Comparison of ENCODE assay signal across 16 cellular contexts in the genomic region with DNA sequence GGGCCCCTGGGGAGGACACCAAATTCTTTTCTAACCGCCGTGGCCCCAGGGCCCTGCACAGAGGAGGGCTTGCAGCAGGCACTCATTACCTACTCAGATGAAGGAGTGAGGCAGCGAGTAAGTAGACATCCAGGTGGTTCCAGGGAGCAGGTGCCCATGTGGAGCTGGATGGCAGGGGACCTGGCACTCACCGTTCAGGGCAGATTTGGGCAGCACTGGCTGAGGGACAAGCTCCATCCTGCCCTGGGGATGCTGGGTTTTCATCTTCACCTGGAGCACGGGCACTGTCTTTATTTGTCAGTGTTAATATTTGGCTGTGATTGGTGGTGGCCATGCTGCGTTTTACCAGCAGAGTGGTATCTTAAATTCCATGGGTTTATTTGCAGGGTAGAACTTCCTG.
DNase-seq lines count a peak whose midpoint lies in the region; FAIRE-seq and TF ChIP-seq lines count a peak whose summit lies in the region.
"Had no signal": no experiment of that assay in that cellular context is flagged by ENCODE, and none has a peak within 500 bp of the region (broad histone marks: within the 10 kb centered on the region; RNA-seq: fewer than 3 reads in every experiment).

No MANE protein-coding gene starts in this region.

- intact Hi-C loops in CD4-positive, alpha-beta memory T cell (cut with micrococcal nuclease) = no loop called here
- intact Hi-C loops in activated T-helper 2 cell treated with anti-CD3 and anti-CD28 coated beads, Interferon-gamma antibody, Interleukin-2, Interleukin-4, amounts not matched to agents 10 μg/mL and 5 μg/mL and 100 μg/mL, durations not matched to agents 14 hours and 24 hours and 36 hours (cut with micrococcal nuclease) = no loop called here

- POLR2A ChIA-PET in CD4-positive, alpha-beta memory T cell (lab: Charles Lee; ENCODE audit: partially characterized antibody) = no interaction called here

- no peak overlapping the region for H2AFZ ChIP-seq in H9 (ENCODE audit: low read length)
- H2AFZ ChIP-seq in neural progenitor cell (replicated peaks) = no peak overlapping the region

- H3F3A ChIP-seq in neural progenitor cell (ENCODE audit: low read depth) = no peaks in the 10 kb centered on the region

- H3K4me1 ChIP-seq in H9 (ENCODE audit: insufficient read depth, low read length) (no peaks in the 10 kb centered on the region), neural progenitor cell (peaks cover 4% of the 10 kb centered on the region)
- H3K4me1 ChIP-seq in CD4-positive, alpha-beta memory T cell (ENCODE audit: insufficient read depth, low read length) = no peaks in the 10 kb centered on the region
- H3K4me1 ChIP-seq: A549, BE2C had no signal

- H2BK120ac ChIP-seq in H9 (ENCODE audit: low read depth, low read length, poor library complexity, severe bottlenecking) = no peak overlapping the region

- no peaks in the 10 kb centered on the region for H3K79me1 ChIP-seq in H9 (ENCODE audit: insufficient read depth, low read depth, low read length, poor library complexity, severe bottlenecking)

- H3K4me3 Mint-ChIP-seq in H9 (no peak overlapping the region), neural progenitor cell (no peak overlapping the region)
- H3K4me3 Mint-ChIP-seq in CD4-positive, alpha-beta memory T cell = no peak overlapping the region
- no peak overlapping the region for H3K4me3 Mint-ChIP-seq in activated T-helper 2 cell treated with anti-CD3 and anti-CD28 coated beads, Interferon-gamma antibody, Interleukin-2, Interleukin-4, amounts not matched to agents 10 μg/mL and 5 μg/mL and 100 μg/mL, durations not matched to agents 14 hours and 24 hours and 36 hours (ENCODE audit: low read depth)

- H2AK5ac ChIP-seq in H9 (ENCODE audit: insufficient read length, low read length) = no peak overlapping the region

- H3K23me2 ChIP-seq in H9 (ENCODE audit: insufficient read length, low read depth, low read length, poor library complexity, severe bottlenecking) = no peaks in the 10 kb centered on the region

- no peaks in the 10 kb centered on the region; the same call in 1 of the 2 replicates for H3K27me3 Mint-ChIP-seq in H9 (ENCODE audit: low read depth)
- no peaks in the 10 kb centered on the region for H3K27me3 Mint-ChIP-seq in neural progenitor cell (ENCODE audit: insufficient read depth, low read depth)
- peaks cover 0 to 1% of the 10 kb centered on the region in 2 donors for H3K27me3 Mint-ChIP-seq in CD4-positive, alpha-beta memory T cell
- H3K27me3 Mint-ChIP-seq in activated T-helper 2 cell treated with anti-CD3 and anti-CD28 coated beads, Interferon-gamma antibody, Interleukin-2, Interleukin-4, amounts not matched to agents 10 μg/mL and 5 μg/mL and 100 μg/mL, durations not matched to agents 14 hours and 24 hours and 36 hours (ENCODE audit: low read depth) = no peaks in the 10 kb centered on the region

- H3K56ac ChIP-seq in H9 (ENCODE audit: insufficient read length, low read depth, low read length) = no peak overlapping the region

- no peak overlapping the region for H3K9ac ChIP-seq in H9 (ENCODE audit: extremely low read depth, insufficient read length, low read length)
- H3K9ac ChIP-seq in neural progenitor cell = no peak overlapping the region

- no peaks in the 10 kb centered on the region for H3K36me3 ChIP-seq in neural progenitor cell
- H3K36me3 ChIP-seq in CD4-positive, alpha-beta memory T cell (ENCODE audit: insufficient read depth, low read length) = no peaks in the 10 kb centered on the region
- H3K36me3 ChIP-seq: BE2C had no signal

- H3K23ac ChIP-seq in H9 (ENCODE audit: insufficient read length, low read depth, low read length) = no peak overlapping the region

- H3K36me3 Mint-ChIP-seq in H9 (ENCODE audit: insufficient read depth in 1 of 3, low read depth in 3 of 3) (peaks cover 0 to 3% (median 0%) of the 10 kb centered on the region in 3 experiments; a peak in 1 of 7 replicates), neural progenitor cell (no peaks in the 10 kb centered on the region)
- no peaks in the 10 kb centered on the region for H3K36me3 Mint-ChIP-seq in CD4-positive, alpha-beta memory T cell
- H3K36me3 Mint-ChIP-seq in activated T-helper 2 cell treated with anti-CD3 and anti-CD28 coated beads, Interferon-gamma antibody, Interleukin-2, Interleukin-4, amounts not matched to agents 10 μg/mL and 5 μg/mL and 100 μg/mL, durations not matched to agents 14 hours and 24 hours and 36 hours (ENCODE audit: low read depth) = no peaks in the 10 kb centered on the region

- no peak for TF ChIP-seq CTCF in H9 (conservative IDR thresholded peaks at IDR 0.05)
- no peak for TF ChIP-seq CTCF in neural progenitor cell (IDR thresholded peaks at IDR 0.05)

- no CpG with 5 or more reads among the region's 6 CpGs for WGBS in H9 (ENCODE audit: extremely low coverage, insufficient read length, low lambda C conversion rate)

- H3K9me3 ChIP-seq in H9 (ENCODE audit: control insufficient read depth, low read depth, low read length) = no peaks in the 10 kb centered on the region
- H3K9me3 ChIP-seq in neural progenitor cell (ENCODE audit: low read depth) = no peaks in the 10 kb centered on the region
- H3K9me3 ChIP-seq in CD4-positive, alpha-beta memory T cell (ENCODE audit: control insufficient read depth in 1 of 2, low read length in 2 of 2) = no peaks in the 10 kb centered on the region
- H3K9me3 ChIP-seq: A549, BE2C had no signal

- CTCF ChIA-PET in CD4-positive, alpha-beta memory T cell (lab: Charles Lee; ENCODE audit: partially characterized antibody) = no interaction called here

- H4K5ac ChIP-seq in H9 (ENCODE audit: insufficient read length, low read depth, low read length) = no peak overlapping the region

- no peak overlapping the region for H2BK12ac ChIP-seq in H9 (ENCODE audit: insufficient read length, low read depth, low read length)

- H3K4me1 Mint-ChIP-seq in H9 = peaks cover 0 to 6% of the 10 kb centered on the region in 2 experiments; a peak in 2 of 4 replicates
- H3K4me1 Mint-ChIP-seq in neural progenitor cell = peaks cover 15% of the 10 kb centered on the region
- H3K4me1 Mint-ChIP-seq in CD4-positive, alpha-beta memory T cell = no peaks in the 10 kb centered on the region
- H3K4me1 Mint-ChIP-seq in activated T-helper 2 cell treated with anti-CD3 and anti-CD28 coated beads, Interferon-gamma antibody, Interleukin-2, Interleukin-4, amounts not matched to agents 10 μg/mL and 5 μg/mL and 100 μg/mL, durations not matched to agents 14 hours and 24 hours and 36 hours (ENCODE audit: low read depth) = no peaks in the 10 kb centered on the region

- H3K4me2 ChIP-seq in H9 (ENCODE audit: insufficient read depth, insufficient read length, low read length) (no peak overlapping the region), neural progenitor cell (no peak overlapping the region)
- H3K4me2 ChIP-seq: A549 had no signal

- H3K14ac ChIP-seq in H9 (ENCODE audit: insufficient read depth, low read length) = peak overlapping the region; percentile 17; the same call in 1 of the 2 replicates

- no peak overlapping the region for H4K91ac ChIP-seq in H9 (ENCODE audit: insufficient read length, low read depth, low read length)

- FAIRE-seq in GM19239 (lab: Jason Lieb, UNC) = no peak
- FAIRE-seq: A549, GM12892 had no signal

- H3K4ac ChIP-seq in H9 (ENCODE audit: low read depth, low read length) = no peak overlapping the region

- no peak overlapping the region for H2BK15ac ChIP-seq in H9 (ENCODE audit: low read depth, low read length)

- no peaks in the 10 kb centered on the region for H4K20me1 ChIP-seq in H9 (ENCODE audit: control insufficient read depth, insufficient read depth, insufficient read length)
- peaks cover 24% of the 10 kb centered on the region for H4K20me1 ChIP-seq in neural progenitor cell (ENCODE audit: low read depth)

- H3K27me3 ChIP-seq in H9 (ENCODE audit: insufficient read depth, low read length) (no peaks in the 10 kb centered on the region), neural progenitor cell (no peaks in the 10 kb centered on the region)
- no peaks in the 10 kb centered on the region for H3K27me3 ChIP-seq in CD4-positive, alpha-beta memory T cell (ENCODE audit: insufficient read depth, low read length)
- H3K27me3 ChIP-seq: BE2C had no signal

- H3K9me3 Mint-ChIP-seq in H9 (no peaks in the 10 kb centered on the region; a peak in 1 of 5 replicates), neural progenitor cell (no peaks in the 10 kb centered on the region)
- no peaks in the 10 kb centered on the region for H3K9me3 Mint-ChIP-seq in CD4-positive, alpha-beta memory T cell
- no peaks in the 10 kb centered on the region for H3K9me3 Mint-ChIP-seq in activated T-helper 2 cell treated with anti-CD3 and anti-CD28 coated beads, Interferon-gamma antibody, Interleukin-2, Interleukin-4, amounts not matched to agents 10 μg/mL and 5 μg/mL and 100 μg/mL, durations not matched to agents 14 hours and 24 hours and 36 hours

- H2BK20ac ChIP-seq in H9 (ENCODE audit: low read depth, low read length, poor library complexity, severe bottlenecking) = no peak overlapping the region

- peak; percentile 41 for DNase-seq in NCI-H2171 treated with DMSO at 0.1 percent for 48 hours (lab: John Stamatoyannopoulos, UW)
- DNase-seq in NCI-H2171 (lab: John Stamatoyannopoulos, UW) = no peak
- DNase-seq in H9 = no peak
- peak; percentile 20 for DNase-seq in NCI-H69 (lab: John Stamatoyannopoulos, UW)
- no peak for DNase-seq in neural progenitor cell (ENCODE audit: low spot score)
- no peak for DNase-seq in CD4-positive, alpha-beta memory T cell
- no peak for DNase-seq in activated T-helper 2 cell treated with anti-CD3 and anti-CD28 coated beads, Interferon-gamma antibody, Interleukin-2, Interleukin-4, amounts not matched to agents 10 μg/mL and 5 μg/mL and 100 μg/mL, durations not matched to agents 14 hours and 24 hours and 36 hours (ENCODE audit: low spot score)
- no peak for DNase-seq in GM19239 (ENCODE audit: insufficient read length, low spot score)
- DNase-seq: BE2C, Calu3, DMS 273 treated with DMSO at 0.1 percent for 48 hours, EL, GDM1 had no signal

- H3K4me3 ChIP-seq in neural progenitor cell = no peak overlapping the region
- no peak overlapping the region for H3K4me3 ChIP-seq in CD4-positive, alpha-beta memory T cell (ENCODE audit: low read length in 2 of 2)
- H3K4me3 ChIP-seq: A549 had no signal

- H3K27ac ChIP-seq in H9 (ENCODE audit: insufficient read length, low read depth, low read length) (no peak overlapping the region), neural progenitor cell (no peak overlapping the region)
- no peak overlapping the region for H3K27ac ChIP-seq in CD4-positive, alpha-beta memory T cell (ENCODE audit: low read depth, low read length)
- H3K27ac ChIP-seq: A549, HL-60 had no signal

- H3T11ph ChIP-seq in H9 (ENCODE audit: low read length) = no peak overlapping the region

- no peak overlapping the region for H2BK5ac ChIP-seq in H9 (ENCODE audit: insufficient read length, low read length)

- H3K79me2 ChIP-seq in H9 (ENCODE audit: insufficient read depth, low read length) (no peaks in the 10 kb centered on the region), neural progenitor cell (ENCODE audit: low read depth) (peaks cover 3% of the 10 kb centered on the region)

- no peak overlapping the region for H3K18ac ChIP-seq in H9 (ENCODE audit: insufficient read length, low read depth, low read length)

- H3K27ac Mint-ChIP-seq in H9 = 0 out of 7 replicates have a peak overlapping the region, but pooled peaks of 1 of the 3 experiments have one; percentile 44
- H3K27ac Mint-ChIP-seq in neural progenitor cell = peak overlapping the region; percentile 36
- no peak overlapping the region for H3K27ac Mint-ChIP-seq in CD4-positive, alpha-beta memory T cell
- no peak overlapping the region for H3K27ac Mint-ChIP-seq in activated T-helper 2 cell treated with anti-CD3 and anti-CD28 coated beads, Interferon-gamma antibody, Interleukin-2, Interleukin-4, amounts not matched to agents 10 μg/mL and 5 μg/mL and 100 μg/mL, durations not matched to agents 14 hours and 24 hours and 36 hours

- no peak overlapping the region for H4K8ac ChIP-seq in H9 (replicated peaks; ENCODE audit: insufficient read length, low read depth, low read length)

Comparison
In these comparisons a context has a peak if more than half of its experiments do, and no peak if none do; other contexts are left out.
1. DNase-seq: peak in NCI-H2171 treated with DMSO at 0.1 percent for 48 hours (single experiment) and NCI-H69 (single experiment); none in NCI-H2171 (single experiment), H9 (single experiment), neural progenitor cell (single experiment), CD4-positive, alpha-beta memory T cell (0 of 5), activated T-helper 2 cell treated with anti-CD3 and anti-CD28 coated beads, Interferon-gamma antibody, Interleukin-2, Interleukin-4, amounts not matched to agents 10 μg/mL and 5 μg/mL and 100 μg/mL, durations not matched to agents 14 hours and 24 hours and 36 hours (single experiment) and GM19239 (single experiment).